Comparison of ENCODE assay signal across 8 cellular contexts in the genomic region with DNA sequence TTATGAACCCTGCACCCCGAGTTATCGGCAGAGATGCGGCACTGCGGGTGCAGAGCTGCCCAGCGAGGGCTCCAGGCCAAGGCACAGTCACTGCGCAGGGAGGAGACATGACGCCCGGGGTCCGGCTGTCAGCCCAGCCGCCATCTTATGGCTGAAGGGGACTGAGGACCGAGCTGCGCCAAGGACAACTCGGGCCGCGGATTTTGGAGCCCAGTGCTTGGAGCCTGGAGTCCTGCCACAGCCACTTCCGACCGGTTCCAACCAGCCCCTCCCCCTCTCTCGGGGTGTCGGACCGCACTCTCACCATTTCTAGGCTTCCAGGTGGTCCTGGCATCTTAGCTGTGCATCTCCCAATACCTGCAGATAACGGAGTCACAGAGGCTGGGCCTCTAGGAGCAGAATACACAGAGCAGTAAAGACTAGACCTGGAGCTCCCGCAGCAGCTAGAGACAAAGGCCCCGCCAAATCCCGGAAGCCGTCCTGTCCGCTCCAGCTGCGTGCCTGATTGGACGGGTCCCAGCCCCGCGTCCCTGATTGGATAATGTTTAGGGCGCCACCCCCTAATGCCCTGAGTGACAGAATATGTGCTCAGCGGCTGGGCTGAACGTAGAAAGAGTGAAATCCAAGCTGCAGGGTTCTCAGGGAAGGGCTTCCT. TPM values are rescaled to one million over a fixed set of nuclear protein-coding genes. Genes with fewer than 3 reads are reported as not detected.
DNase-seq lines count a peak whose midpoint lies in the region; ATAC-seq and TF ChIP-seq lines count a peak whose summit lies in the region.

A gene (minus strand): TSS at position 451 of the 655 bp plus-strand sequence. CDS start 117 bp downstream, at position 334.

- peaks cover 37% of the 10 kb centered on the region for H3K4me1 Mint-ChIP-seq in chondrocyte (ENCODE audit: low read depth)

- no peaks in the 10 kb centered on the region for H3K27me3 Mint-ChIP-seq in chondrocyte (ENCODE audit: low read depth)

- DNase-seq in AG09319 (ENCODE audit: extremely low read depth, low read depth) (peak; percentile 82), NCI-H226 (peak; percentile 96), chondrocyte (ENCODE audit: low spot score) (peak; percentile 95), kidney tubule cell (ENCODE audit: low spot score) (peak; percentile 96)
- DNase-seq in activated CD4-positive, alpha-beta T cell treated with anti-CD3 and anti-CD28 coated beads for 24 hours (ENCODE audit: low read depth in 2 of 2), result peak; percentile 80 to 81
- DNase-seq in stimulated activated CD4-positive, alpha-beta T cell treated with anti-CD3 and anti-CD28 coated beads, Interleukin-1b, Interleukin-23, amount 100 ng/mL, for 4 hours (ENCODE audit: low read depth in 2 of 2), result peak; percentile 76 to 77

- peak; percentile 73 for TF ChIP-seq POLR2A in GM18951 (IDR thresholded peaks at IDR 0.05; ENCODE audit: extremely low read depth, insufficient read depth, insufficient read length)

- H3K36me3 Mint-ChIP-seq in chondrocyte (ENCODE audit: low read depth), result no peaks in the 10 kb centered on the region

- TF ChIP-seq CTCF in AG09319 (IDR thresholded peaks at IDR 0.05; ENCODE audit: low read depth, low read length) (no peak), chondrocyte (IDR thresholded peaks at IDR 0.05) (no peak)

- in situ Hi-C loops in GM18951 (cut with MboI; ENCODE audit: low sequenced_read_pairs, unreplicated experiment), result no loop called here

- peak; percentile 99 for ATAC-seq in HG03175 (IDR thresholded peaks at IDR 0.05; ENCODE audit: unreplicated experiment)

- H3K27ac Mint-ChIP-seq in chondrocyte (ENCODE audit: unreplicated experiment), result peak within 1 kb of the TSS; percentile 100

- H3K4me3 Mint-ChIP-seq in chondrocyte (ENCODE audit: unreplicated experiment), result peak within 1 kb of the TSS; percentile 98

- peaks cover 3% of the 10 kb centered on the region for H3K9me3 Mint-ChIP-seq in chondrocyte (ENCODE audit: low read depth)

RNA-seq across cellular contexts. Expression of the gene that starts here (rescaled TPM):
- total RNA-seq in chondrocyte, result 3.2 to 7.5 TPM (median 3.9 TPM) in 3 replicates

Comparison
In these comparisons a context has a peak if more than half of its experiments do, and no peak if none do; other contexts are left out.
1. Peak in every context shown above with its lines: DNase-seq and ATAC-seq.